Comparison of ENCODE assay signal across 29 cellular contexts in the genomic region with DNA sequence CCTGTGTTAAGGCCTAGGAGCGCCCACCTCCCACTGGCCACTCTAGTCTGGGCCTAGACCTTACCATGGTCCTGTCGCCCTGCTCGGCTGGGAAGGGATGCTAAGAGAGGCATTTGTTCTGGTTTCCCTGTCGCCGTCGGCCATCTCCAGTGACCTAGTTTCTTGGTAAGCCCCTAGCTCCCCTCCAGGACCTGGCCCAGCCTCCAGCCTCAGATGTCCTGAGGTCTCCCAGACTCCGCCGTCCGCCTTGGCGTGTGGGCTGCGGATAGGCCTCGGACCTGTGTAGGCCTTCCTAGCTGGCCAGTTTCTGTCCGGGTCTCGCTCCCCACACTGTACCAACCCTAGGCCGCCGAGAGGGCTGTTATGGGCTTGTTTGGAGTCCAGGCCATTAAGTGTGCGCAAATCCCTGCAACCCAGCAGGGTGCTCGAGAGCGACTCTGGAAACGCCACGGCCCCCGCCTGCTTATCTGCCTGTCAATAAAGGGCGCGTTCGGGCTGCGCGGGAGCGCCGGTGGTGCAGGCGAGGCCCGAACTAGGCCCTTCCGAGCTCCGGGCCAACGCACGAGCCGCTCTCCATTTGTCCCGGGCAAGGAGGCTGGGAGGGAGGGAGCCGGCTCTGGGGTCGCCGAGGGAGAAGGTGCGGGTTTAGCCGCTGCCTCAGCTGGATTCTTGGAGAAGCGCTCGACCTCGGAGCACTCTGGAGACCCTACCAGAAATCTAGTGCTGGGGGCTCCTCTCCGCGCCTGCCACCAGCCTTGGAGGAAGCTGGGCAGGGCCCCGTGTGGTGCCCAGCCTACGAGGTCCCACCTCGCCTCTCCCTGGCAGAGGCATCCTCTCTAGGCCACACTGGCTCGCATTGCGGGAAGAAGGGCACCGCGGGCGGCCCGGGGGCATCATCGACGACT. TPM values are rescaled to one million over a fixed set of nuclear protein-coding genes. Genes with fewer than 3 reads are reported as not detected.
DNase-seq lines count a peak whose midpoint lies in the region; ATAC-seq, FAIRE-seq and TF ChIP-seq lines count a peak whose summit lies in the region.
"Had no signal": no experiment of that assay in that cellular context is flagged by ENCODE, and none has a peak within 500 bp of the region (broad histone marks: within the 10 kb centered on the region; RNA-seq: fewer than 3 reads in every experiment).

No MANE protein-coding gene starts in this region.

- no peaks in the 10 kb centered on the region for H3K79me1 ChIP-seq in H9 (ENCODE audit: insufficient read depth, low read depth, low read length, poor library complexity, severe bottlenecking)

- no peak overlapping the region for H2AFZ ChIP-seq in H9 (ENCODE audit: low read length)

- H3K79me2 ChIP-seq in H9 (ENCODE audit: insufficient read depth, low read length), result no peaks in the 10 kb centered on the region

- H2AK5ac ChIP-seq in H9 (ENCODE audit: insufficient read length, low read length), result no peak overlapping the region

- peaks cover 0 to 8% of the 10 kb centered on the region in 2 experiments; a peak in 2 of 5 replicates for H3K9me3 Mint-ChIP-seq in H9
- no peaks in the 10 kb centered on the region for H3K9me3 Mint-ChIP-seq in WTC11
- peaks cover 8% of the 10 kb centered on the region for H3K9me3 Mint-ChIP-seq in glutamatergic neuron (ENCODE audit: unreplicated experiment)
- H3K9me3 Mint-ChIP-seq: activated CD4-positive, alpha-beta memory T cell treated with anti-CD3 and anti-CD28 coated beads for 36 hours; effector memory CD8-positive, alpha-beta T cell had no signal

- peaks cover 100% of the 10 kb centered on the region for H3K27me3 Mint-ChIP-seq in H9 (ENCODE audit: low read depth)
- H3K27me3 Mint-ChIP-seq in WTC11 (ENCODE audit: low read depth), result peaks cover 100% of the 10 kb centered on the region
- H3K27me3 Mint-ChIP-seq in glutamatergic neuron (ENCODE audit: unreplicated experiment), result peaks cover 26% of the 10 kb centered on the region

- TF ChIP-seq EP300 in sigmoid colon (IDR thresholded peaks at IDR 0.05), result no peak

- peaks cover 3% of the 10 kb centered on the region for H4K20me1 ChIP-seq in H9 (ENCODE audit: control insufficient read depth, insufficient read depth, insufficient read length)

- H3K27ac Mint-ChIP-seq in H9 (no peak overlapping the region), WTC11 (no peak overlapping the region), glutamatergic neuron (ENCODE audit: unreplicated experiment) (no peak overlapping the region)
- H3K27ac Mint-ChIP-seq: activated CD4-positive, alpha-beta memory T cell treated with anti-CD3 and anti-CD28 coated beads for 36 hours; activated naive CD8-positive, alpha-beta T cell treated with anti-CD3 and anti-CD28 coated beads, Interleukin-2, amount 50 U/mL, for 24 hours; effector memory CD8-positive, alpha-beta T cell; T-helper 1 cell treated with Interleukin-12 subunit alpha and Interleukin-12 subunit beta and Interleukin-4 antibody, amounts not matched to agents 30 μg/mL and 1 μg/mL, for 36 hours had no signal

- no peak overlapping the region for H3T11ph ChIP-seq in H9 (ENCODE audit: low read length)

- intact Hi-C loops in kidney (cut with DNase I) (no loop called here), sigmoid colon (cut with DNase I) (no loop called here)

- H3K4me3 ChIP-seq in kidney (ENCODE audit: low read length in 2 of 2) (no peak overlapping the region), sigmoid colon (no peak overlapping the region)
- H3K4me3 ChIP-seq: body of pancreas, pancreas, Peyer's patch, SJCRH30, vagina had no signal

- H2BK12ac ChIP-seq in H9 (ENCODE audit: insufficient read length, low read depth, low read length), result no peak overlapping the region

- H3K36me3 ChIP-seq in kidney (ENCODE audit: control insufficient read depth in 1 of 2, insufficient read depth in 2 of 2, low read length in 2 of 2) (no peaks in the 10 kb centered on the region), sigmoid colon (no peaks in the 10 kb centered on the region)
- H3K36me3 ChIP-seq: pancreas, Peyer's patch, SJCRH30, vagina had no signal

- no peak overlapping the region for H2BK120ac ChIP-seq in H9 (ENCODE audit: low read depth, low read length, poor library complexity, severe bottlenecking)

- H2BK15ac ChIP-seq in H9 (ENCODE audit: low read depth, low read length), result no peak overlapping the region

- H3K27ac ChIP-seq in H9 (ENCODE audit: insufficient read length, low read depth, low read length) (no peak overlapping the region), kidney (ENCODE audit: low read depth in 2 of 2, low read length in 2 of 2) (no peak overlapping the region), sigmoid colon (no peak overlapping the region)
- H3K27ac ChIP-seq: body of pancreas, Peyer's patch, SJCRH30, vagina had no signal

- CTCF ChIA-PET in WTC11 (lab: Charles Lee), result interaction anchor here (1.0 to 5.7 kb wide), 8 partner anchors 14 to 713 kb away, joined by 3 to 54 read pairs (median 5); no protein-coding TSS in a partner anchor

- POLR2A ChIA-PET in WTC11 (lab: Charles Lee), result interaction anchor here (0.9 to 1.1 kb wide), 2 partner anchors 14 to 20 kb away, joined by 3 read pairs; no protein-coding TSS in a partner anchor

- no peak overlapping the region for H2BK20ac ChIP-seq in H9 (ENCODE audit: low read depth, low read length, poor library complexity, severe bottlenecking)

- DNase-seq in H9 (peak; percentile 67), WTC11 (ENCODE audit: low spot score) (peak; percentile 63), kidney (peak; percentile 71), sigmoid colon (peak; percentile 62), glutamatergic neuron (no peak), C1 segment of cervical spinal cord (lab: John Stamatoyannopoulos, UW) (no peak)
- DNase-seq: activated CD4-positive, alpha-beta memory T cell treated with anti-CD3 and anti-CD28 coated beads for 36 hours; activated effector memory CD4-positive, alpha-beta T cell treated with anti-CD3 and anti-CD28 coated beads, Interleukin-2, amount 50 U/mL, for 16 hours; activated naive CD8-positive, alpha-beta T cell treated with anti-CD3 and anti-CD28 coated beads, Interleukin-2, amount 50 U/mL, for 24 hours; activated T-cell treated with anti-CD3 and anti-CD28 coated beads for 4 hours; effector memory CD8-positive, alpha-beta T cell; IMR-90; left colon; naive B cell; NCI-H1436 treated with DMSO at 0.1 percent for 48 hours; NCI-H510A treated with DMSO at 0.1 percent for 48 hours; NK-92 treated with Interleukin-12 subunit alpha and Interleukin-12 subunit beta, amount 100 ng/mL, for 24 hours; SJCRH30; stimulated activated CD8-positive, alpha-beta memory T cell treated with anti-CD3 and anti-CD28 coated beads, Interleukin-4, amount 100 ng/mL, for 48 hours; substantia nigra had no signal

- H3K9ac ChIP-seq in H9 (ENCODE audit: extremely low read depth, insufficient read length, low read length) (no peak overlapping the region), kidney (ENCODE audit: low read length in 2 of 2) (no peak overlapping the region)

- peak; percentile 2 for ATAC-seq in WTC11
- no peak for ATAC-seq in HG03432 (IDR thresholded peaks at IDR 0.05; ENCODE audit: unreplicated experiment)
- ATAC-seq: activated naive CD8-positive, alpha-beta T cell treated with anti-CD3 and anti-CD28 coated beads, Interleukin-2, amount 50 U/mL, for 24 hours; body of pancreas; effector memory CD8-positive, alpha-beta T cell; left colon; sciatic nerve had no signal

- no peak overlapping the region for H4K91ac ChIP-seq in H9 (ENCODE audit: insufficient read length, low read depth, low read length)

- H3K4ac ChIP-seq in H9 (ENCODE audit: low read depth, low read length), result no peak overlapping the region

- no peak overlapping the region for H3K23ac ChIP-seq in H9 (ENCODE audit: insufficient read length, low read depth, low read length)

- no peak overlapping the region for H4K5ac ChIP-seq in H9 (ENCODE audit: insufficient read length, low read depth, low read length)

- H2BK5ac ChIP-seq in H9 (ENCODE audit: insufficient read length, low read length), result no peak overlapping the region

- H3K36me3 Mint-ChIP-seq in H9 (ENCODE audit: insufficient read depth in 1 of 3, low read depth in 3 of 3), result no peaks in the 10 kb centered on the region; a peak in 1 of 7 replicates
- no peaks in the 10 kb centered on the region for H3K36me3 Mint-ChIP-seq in WTC11
- peaks cover 5% of the 10 kb centered on the region for H3K36me3 Mint-ChIP-seq in glutamatergic neuron (ENCODE audit: unreplicated experiment)
- H3K36me3 Mint-ChIP-seq: activated CD4-positive, alpha-beta memory T cell treated with anti-CD3 and anti-CD28 coated beads for 36 hours had no signal

- TF ChIP-seq CTCF in H9 (conservative IDR thresholded peaks at IDR 0.05) (no peak), WTC11 (IDR thresholded peaks at IDR 0.05) (no peak), kidney (IDR thresholded peaks at IDR 0.05; ENCODE audit: borderline replicate concordance, extremely low read depth, insufficient read depth) (no peak), sigmoid colon (IDR thresholded peaks at IDR 0.05) (no peak), glutamatergic neuron (IDR thresholded peaks at IDR 0.05; ENCODE audit: partially characterized antibody, unreplicated experiment) (no peak)

- H3K23me2 ChIP-seq in H9 (ENCODE audit: insufficient read length, low read depth, low read length, poor library complexity, severe bottlenecking), result peaks cover 26% of the 10 kb centered on the region

- H4K8ac ChIP-seq in H9 (replicated peaks; ENCODE audit: insufficient read length, low read depth, low read length), result no peak overlapping the region

- no peaks in the 10 kb centered on the region for H3K9me3 ChIP-seq in H9 (ENCODE audit: control insufficient read depth, low read depth, low read length)
- no peaks in the 10 kb centered on the region for H3K9me3 ChIP-seq in kidney (ENCODE audit: control insufficient read depth in 1 of 2, low read length in 2 of 2)
- no peaks in the 10 kb centered on the region for H3K9me3 ChIP-seq in sigmoid colon
- H3K9me3 ChIP-seq: body of pancreas, pancreas, Peyer's patch, SJCRH30, vagina had no signal

- no peak overlapping the region for H3K56ac ChIP-seq in H9 (ENCODE audit: insufficient read length, low read depth, low read length)

- peak overlapping the region; percentile 69 for H3K4me2 ChIP-seq in H9 (ENCODE audit: insufficient read depth, insufficient read length, low read length)

- TF ChIP-seq POLR2A in sigmoid colon (IDR thresholded peaks at IDR 0.05), result no peak

- WGBS in H9 (ENCODE audit: extremely low coverage, insufficient read length, low lambda C conversion rate), result no CpG with 5 or more reads among the region's 58 CpGs
- 10 to 12% methylated on average over 58 of the region's 58 CpGs for WGBS in sigmoid colon, 2 donors

- H3K4me1 Mint-ChIP-seq in H9 (peaks cover 48 to 73% of the 10 kb centered on the region in 2 experiments), WTC11 (peaks cover 71% of the 10 kb centered on the region), glutamatergic neuron (ENCODE audit: low read depth, unreplicated experiment) (peaks cover 21% of the 10 kb centered on the region)

- no peak for FAIRE-seq in kidney (lab: Jason Lieb, UNC)
- FAIRE-seq: GM12891, pancreas had no signal

- H3K18ac ChIP-seq in H9 (ENCODE audit: insufficient read length, low read depth, low read length), result no peak overlapping the region

- H3K27me3 ChIP-seq in H9 (ENCODE audit: insufficient read depth, low read length), result peaks cover 84% of the 10 kb centered on the region
- H3K27me3 ChIP-seq in sigmoid colon, result peaks cover 91 to 100% (median 100%) of the 10 kb centered on the region in 3 donors
- H3K27me3 ChIP-seq: SJCRH30 had no signal

- H3K14ac ChIP-seq in H9 (ENCODE audit: insufficient read depth, low read length), result no peak overlapping the region; the same call in 1 of the 2 replicates

- H3K4me3 Mint-ChIP-seq in H9 (peak overlapping the region; percentile 27 to 76), WTC11 (peak overlapping the region; percentile 70), glutamatergic neuron (ENCODE audit: unreplicated experiment) (no peak overlapping the region)
- H3K4me3 Mint-ChIP-seq: activated CD4-positive, alpha-beta memory T cell treated with anti-CD3 and anti-CD28 coated beads for 36 hours; activated naive CD8-positive, alpha-beta T cell treated with anti-CD3 and anti-CD28 coated beads, Interleukin-2, amount 50 U/mL, for 24 hours; T-helper 1 cell treated with Interleukin-12 subunit alpha and Interleukin-12 subunit beta and Interleukin-4 antibody, amounts not matched to agents 30 μg/mL and 1 μg/mL, for 36 hours had no signal

- H3K4me1 ChIP-seq in H9 (ENCODE audit: insufficient read depth, low read length) (no peaks in the 10 kb centered on the region; the same call in 1 of the 2 replicates), kidney (ENCODE audit: control insufficient read depth in 1 of 2, insufficient read depth in 1 of 2, low read depth in 1 of 2, low read length in 2 of 2) (peaks cover 2 to 5% of the 10 kb centered on the region in 2 donors), sigmoid colon (peaks cover 0 to 40% (median 36%) of the 10 kb centered on the region in 4 donors)
- H3K4me1 ChIP-seq: SJCRH30 had no signal

RNA-seq across cellular contexts. Expression of gene PAX6, which starts 8.7 kb away (rescaled TPM):
- 0.11 TPM in 1 of 2 replicates, not detected in the other for total RNA-seq in H9 (2021)
- total RNA-seq in WTC11 (2021), result 0.18 to 3.3 TPM (median 0.30 TPM) in 3 replicates
- total RNA-seq in kidney, result not detected
- polyA plus RNA-seq in kidney (ENCODE audit: insufficient read depth, low read depth, low replicate concordance), result not detected
- total RNA-seq in sigmoid colon, result not detected
- polyA plus RNA-seq in sigmoid colon, result under 1 TPM in 2 of 3 donors, not detected in 1; 0.34 to 0.46 TPM
- total RNA-seq in glutamatergic neuron (ENCODE audit: unreplicated experiment), result 30.7 TPM
- total RNA-seq: activated CD4-positive, alpha-beta memory T cell treated with anti-CD3 and anti-CD28 coated beads for 36 hours; chondrocyte; IMR-90; sciatic nerve; vagina had no signal
- polyA plus RNA-seq: IMR-90 had no signal

Comparison
In these comparisons a context has a peak if more than half of its experiments do, and no peak if none do; other contexts are left out.
1. DNase-seq: peak in H9 (single experiment), WTC11 (single experiment), kidney (single experiment) and sigmoid colon (single experiment); none in glutamatergic neuron (single experiment) and C1 segment of cervical spinal cord (0 of 14).